In genomic region chr15:99059010-99059981, GRCh38 we compare ENCODE assay signal across 7 cellular contexts. TPM values are rescaled to one million over a fixed set of nuclear protein-coding genes. Genes with fewer than 3 reads are reported as not detected.
DNase-seq lines count a peak whose midpoint lies in the region; ATAC-seq and TF ChIP-seq lines count a peak whose summit lies in the region.

No MANE protein-coding gene starts in this region.

- peak; percentile 88 for TF ChIP-seq CTCF in GM12875 (IDR thresholded peaks at IDR 0.05; ENCODE audit: borderline replicate concordance, insufficient read depth, low read depth, low read length)
- TF ChIP-seq CTCF in right lobe of liver (IDR thresholded peaks at IDR 0.05) = peak; percentile 65 to 77 (median 75)

- WGBS in right lobe of liver (ENCODE audit: insufficient coverage, low coverage, low lambda C conversion rate, missing lambda C conversion rate) = 6% methylated on average over 45 of the region's 86 CpGs

- peak overlapping the region in 1 of 3 donors; percentile 22 for H3K27ac ChIP-seq in right lobe of liver

- no peaks in the 10 kb centered on the region for H3K36me3 ChIP-seq in right lobe of liver

- H3K4me3 ChIP-seq in GM12875 (ENCODE audit: low read depth, low read length) = peak overlapping the region; percentile 52
- peak overlapping the region; percentile 21 to 40 (median 36) for H3K4me3 ChIP-seq in right lobe of liver

- ATAC-seq in HG02588 (IDR thresholded peaks at IDR 0.05; ENCODE audit: unreplicated experiment) = peak; percentile 61
- peak; percentile 89 to 97 (median 94) for ATAC-seq in right lobe of liver

- no peaks in the 10 kb centered on the region for H3K9me3 ChIP-seq in right lobe of liver

- DNase-seq in NCI-H1694 treated with DMSO at 0.1 percent for 48 hours (lab: John Stamatoyannopoulos, UW) (peak; percentile 3), ecto neural progenitor cell (ENCODE audit: low spot score) (peak; percentile 92), right lobe of liver (peak; percentile 57 to 69 (median 63))
- peak; percentile 22 to 23 for DNase-seq in activated CD4-positive, alpha-beta T cell treated with anti-CD3 and anti-CD28 coated beads, Interleukin-2, amount 50 U/mL, for 4 hours
- peak; percentile 31 for DNase-seq in stimulated activated CD4-positive, alpha-beta T cell treated with anti-CD3 and anti-CD28 coated beads, Interleukin-2, amount 100 ng/mL, for 4 hours (ENCODE audit: low read depth)

- H3K27me3 ChIP-seq in right lobe of liver = peaks cover 0 to 7% of the 10 kb centered on the region in 2 donors

- H3K4me1 ChIP-seq in right lobe of liver = peaks cover 0 to 6% (median 0%) of the 10 kb centered on the region in 4 donors

- no peak for TF ChIP-seq POLR2A in right lobe of liver (IDR thresholded peaks at IDR 0.05)

- intact Hi-C loops in right lobe of liver (cut with DNase I) = loop anchor here in 1 of 2 donors (10.0 kb wide), 1 partner anchor 284 kb away; no protein-coding TSS in a partner anchor

RNA-seq across cellular contexts. Expression of gene SYNM, which starts 45.6 kb away (rescaled TPM):
- total RNA-seq in right lobe of liver = 1 to 10 TPM; 1.6 to 3.5 (median 2.9) TPM

RNA-seq across cellular contexts. Expression of gene PGPEP1L, which starts 51.7 kb away (rescaled TPM):
- total RNA-seq in right lobe of liver = not detected

Comparison
In these comparisons a context has a peak if more than half of its experiments do, and no peak if none do; other contexts are left out.
1. DNase-seq: peak in every context shown above with its lines; median percentile 92 in ecto neural progenitor cell; 63 in right lobe of liver; 31 in stimulated activated CD4-positive, alpha-beta T cell treated with anti-CD3 and anti-CD28 coated beads, Interleukin-2, amount 100 ng/mL, for 4 hours; 22 in activated CD4-positive, alpha-beta T cell treated with anti-CD3 and anti-CD28 coated beads, Interleukin-2, amount 50 U/mL, for 4 hours; 3 in NCI-H1694 treated with DMSO at 0.1 percent for 48 hours.